Comparison of ENCODE assay signal across 12 cellular contexts in genomic region chr14:55298423-55298822, GRCh38.
"Had no signal": no experiment of that assay in that cellular context is flagged by ENCODE, and none has a peak within 500 bp of the region (broad histone marks: within the 10 kb centered on the region; RNA-seq: fewer than 3 reads in every experiment).

No MANE protein-coding gene starts in this region.

- H3K9me3 Mint-ChIP-seq: brain; endodermal cell; stimulated activated naive CD8-positive, alpha-beta T cell treated with anti-CD3 and anti-CD28 coated beads, Interleukin-15, amount 100 ng/mL, for 72 hours had no signal

- H3K4me3 ChIP-seq: thoracic aorta had no signal

- H3K27me3 Mint-ChIP-seq: activated naive CD8-positive, alpha-beta T cell; brain; stimulated activated naive CD8-positive, alpha-beta T cell treated with anti-CD3 and anti-CD28 coated beads, Interleukin-15, amount 100 ng/mL, for 72 hours had no signal

- H3K9me3 ChIP-seq: pancreas, thoracic aorta had no signal

- H3K4me3 Mint-ChIP-seq: activated naive CD8-positive, alpha-beta T cell; brain; endodermal cell had no signal

- H3K27ac ChIP-seq: thoracic aorta had no signal

- H3K27ac Mint-ChIP-seq: activated naive CD8-positive, alpha-beta T cell; brain; endodermal cell had no signal

- H3K27me3 ChIP-seq: pancreas had no signal

- H3K36me3 ChIP-seq: pancreas, thoracic aorta had no signal

- DNase-seq: activated gamma-delta T cell, activated T-cell treated with anti-CD3 and anti-CD28 coated beads for 4 hours, amygdala, endodermal cell, erythroblast, hypothalamus, SHP77 treated with DMSO at 0.1 percent for 48 hours had no signal
